In the genomic region with DNA sequence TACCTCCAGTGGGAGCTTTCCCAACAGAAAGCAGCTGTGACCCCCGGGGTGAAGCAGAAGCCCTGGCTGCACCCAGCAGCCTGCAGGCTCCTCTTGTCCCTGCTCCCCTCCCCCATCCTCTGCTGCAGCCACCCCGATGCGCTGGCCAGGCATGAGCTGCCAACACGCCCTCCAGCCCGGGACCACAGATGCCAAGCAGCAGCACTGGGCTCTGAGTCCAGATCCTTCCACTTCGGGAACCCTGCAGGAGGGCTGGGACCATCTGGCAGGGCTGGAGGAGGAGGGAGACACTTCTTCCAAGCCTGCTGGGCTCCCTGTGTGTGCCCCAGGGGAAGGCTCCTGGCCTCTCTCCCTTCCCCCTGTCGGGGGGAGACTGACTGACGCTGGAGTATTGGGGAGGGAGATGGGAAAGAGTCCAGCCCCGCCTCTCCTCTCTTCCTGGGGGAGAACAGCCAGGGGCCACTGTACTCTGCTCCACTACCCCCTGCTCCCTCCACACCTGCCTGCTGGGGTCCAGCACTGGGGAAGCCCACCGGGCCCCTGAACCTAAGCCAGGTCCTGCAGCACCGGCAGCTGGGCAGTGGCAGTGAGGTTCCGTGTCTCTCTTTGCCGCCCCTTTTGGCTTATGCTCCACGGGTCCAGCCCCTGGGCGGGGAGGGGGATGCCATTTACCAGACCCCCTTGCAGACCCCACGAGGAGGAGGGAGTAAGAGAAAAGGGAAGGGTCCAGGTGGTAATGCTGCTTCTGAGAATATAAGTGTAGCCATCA, we compare ENCODE assay signal across 19 cellular contexts. TPM values are rescaled to one million over a fixed set of nuclear protein-coding genes. Genes with fewer than 3 reads are reported as not detected.
DNase-seq lines count a peak whose midpoint lies in the region; ATAC-seq, FAIRE-seq and TF ChIP-seq lines count a peak whose summit lies in the region.
"Had no signal": no experiment of that assay in that cellular context is flagged by ENCODE, and none has a peak within 500 bp of the region (broad histone marks: within the 10 kb centered on the region; RNA-seq: fewer than 3 reads in every experiment).

No MANE protein-coding gene starts in this region.

- DNase-seq in NCI-H1417 (lab: John Stamatoyannopoulos, UW): peak in 2 of 3 experiments; percentile 29 to 47
- no peak for DNase-seq in NCI-H1417 treated with DMSO at 0.1 percent for 48 hours (lab: John Stamatoyannopoulos, UW)
- peak; percentile 43 for DNase-seq in NCI-H1694 treated with DMSO at 0.1 percent for 48 hours (lab: John Stamatoyannopoulos, UW)
- DNase-seq in posterior cingulate gyrus: peak; percentile 46 to 95 (median 62)
- DNase-seq in stimulated activated CD4-positive, alpha-beta T cell treated with anti-CD3 and anti-CD28 coated beads, Interleukin-4, amount 100 ng/mL, for 4 hours: no peak
- no peak for DNase-seq in GM12891 (ENCODE audit: insufficient read length, low spot score)
- no peak for DNase-seq in middle frontal gyrus (ENCODE audit: extremely low spot score, low spot score)
- DNase-seq: activated CD4-positive, alpha-beta T cell treated with anti-CD3 and anti-CD28 coated beads, Interleukin-2, amount 50 U/mL, for 48 hours; activated T-cell treated with anti-CD3 and anti-CD28 coated beads, Interleukin-2, amount 50 U/mL, for 24 hours; DMS79 treated with DMSO at 0.1 percent for 48 hours; naive thymus-derived CD4-positive, alpha-beta T cell; OCI-M1; right cardiac atrium; stimulated activated CD8-positive, alpha-beta memory T cell treated with anti-CD3 and anti-CD28 coated beads, Interleukin-4, amount 100 ng/mL, for 48 hours; thyroid gland had no signal

- TF ChIP-seq POLR2A in GM12891 (IDR thresholded peaks at IDR 0.05; ENCODE audit: low read depth, low read length): no peak

- intact Hi-C loops in posterior cingulate gyrus (cut with DNase I): no loop called here

- FAIRE-seq in GM12891 (lab: Jason Lieb, UNC): no peak
- FAIRE-seq: H54 had no signal

- peak; percentile 7 for ATAC-seq in esophagus mucosa
- ATAC-seq: naive thymus-derived CD4-positive, alpha-beta T cell had no signal

TF ChIP-seq in GM12891, 5 proteins besides CTCF, POLR2A, EP300 and RAD21:
- TF ChIP-seq PAX5 (IDR thresholded peaks at IDR 0.05; ENCODE audit: insufficient read depth, low read length, severe bottlenecking): no peak
- no peak for TF ChIP-seq POU2F2 (IDR thresholded peaks at IDR 0.05; ENCODE audit: low read depth, low read length)
- no peak for TF ChIP-seq TAF1 (IDR thresholded peaks at IDR 0.05; ENCODE audit: low read depth, low read length)
- TF ChIP-seq SPI1 (IDR thresholded peaks at IDR 0.05; ENCODE audit: low read depth, low read length): no peak
- TF ChIP-seq POLR2AphosphoS5 (IDR thresholded peaks at IDR 0.05; ENCODE audit: low read depth, low read length): no peak

RNA-seq across cellular contexts. Expression of a gene that starts 55.7 kb away (rescaled TPM):
- 65.7 TPM for total RNA-seq in esophagus mucosa
- 0.12 TPM for polyA plus RNA-seq in GM12891 (2012; ENCODE audit: low read depth, missing spikeins)
- total RNA-seq: cardiac muscle cell; fibroblast of villous mesenchyme; naive thymus-derived CD4-positive, alpha-beta T cell had no signal
- polyA plus RNA-seq: cardiac muscle cell; naive thymus-derived CD4-positive, alpha-beta T cell had no signal

Comparison
In these comparisons a context has a peak if more than half of its experiments do, and no peak if none do; other contexts are left out.
1. DNase-seq: peak in NCI-H1417 (2 of 3), NCI-H1694 treated with DMSO at 0.1 percent for 48 hours (single experiment) and posterior cingulate gyrus (10 of 10); none in NCI-H1417 treated with DMSO at 0.1 percent for 48 hours (single experiment), stimulated activated CD4-positive, alpha-beta T cell treated with anti-CD3 and anti-CD28 coated beads, Interleukin-4, amount 100 ng/mL, for 4 hours (0 of 2), GM12891 (single experiment) and middle frontal gyrus (single experiment).